In genomic region chr6:35332074-35332887, GRCh38 we compare ENCODE assay signal across 8 cellular contexts. TPM values are rescaled to one million over a fixed set of nuclear protein-coding genes. Genes with fewer than 3 reads are reported as not detected.
DNase-seq lines count a peak whose midpoint lies in the region; TF ChIP-seq lines count a peak whose summit lies in the region.
"Not testable (repeated sequence)": the region's sequence is repeated elsewhere in the genome, so short reads cannot be mapped to it uniquely, and the experiment has no call there.

No MANE protein-coding gene starts in this region.

- H3K27ac ChIP-seq in osteoblast (ENCODE audit: low read depth, low read length); stomach: not testable (repeated sequence)

- peak; percentile 37 for TF ChIP-seq CTCF in epithelial cell of proximal tubule (conservative IDR thresholded peaks at IDR 0.05; ENCODE audit: low read depth, low read length)
- TF ChIP-seq CTCF in osteoblast (IDR thresholded peaks at IDR 0.05; ENCODE audit: extremely low read depth, low read depth, low read length) = peak; percentile 11
- peak in 2 of 7 experiments; percentile 15 to 17 for TF ChIP-seq CTCF in stomach (IDR thresholded peaks at IDR 0.05)

- not testable (repeated sequence) for TF ChIP-seq EP300 in stomach (IDR thresholded peaks at IDR 0.05)

- TF ChIP-seq POLR2A in stomach (IDR thresholded peaks at IDR 0.05) = not testable (repeated sequence)

- H3K4me2 ChIP-seq in osteoblast (ENCODE audit: insufficient read depth, low read length) = not testable (repeated sequence)

- H4K20me1 ChIP-seq in osteoblast (ENCODE audit: insufficient read depth, low read length) = not testable (repeated sequence)

- not testable (repeated sequence) for H3K27ac Mint-ChIP-seq in activated T-helper 2 cell treated with anti-CD3 and anti-CD28 coated beads, Interferon-gamma antibody, Interleukin-2, Interleukin-4, amounts not matched to agents 10 μg/mL and 5 μg/mL and 100 μg/mL, durations not matched to agents 14 hours and 24 hours and 36 hours

- not testable (repeated sequence) for H3K4me1 ChIP-seq in osteoblast (ENCODE audit: insufficient read depth, low read length); stomach

- not testable (repeated sequence) for H3K4me3 Mint-ChIP-seq in activated T-helper 2 cell treated with anti-CD3 and anti-CD28 coated beads, Interferon-gamma antibody, Interleukin-2, Interleukin-4, amounts not matched to agents 10 μg/mL and 5 μg/mL and 100 μg/mL, durations not matched to agents 14 hours and 24 hours and 36 hours (ENCODE audit: low read depth)

- not testable (repeated sequence) for H3K9me3 ChIP-seq in osteoblast (ENCODE audit: low read depth, low read length); stomach

- peaks cover 30% of the 10 kb centered on the region for H3K4me1 Mint-ChIP-seq in activated T-helper 2 cell treated with anti-CD3 and anti-CD28 coated beads, Interferon-gamma antibody, Interleukin-2, Interleukin-4, amounts not matched to agents 10 μg/mL and 5 μg/mL and 100 μg/mL, durations not matched to agents 14 hours and 24 hours and 36 hours (ENCODE audit: low read depth)

- not testable (repeated sequence) for H3K27me3 Mint-ChIP-seq in activated T-helper 2 cell treated with anti-CD3 and anti-CD28 coated beads, Interferon-gamma antibody, Interleukin-2, Interleukin-4, amounts not matched to agents 10 μg/mL and 5 μg/mL and 100 μg/mL, durations not matched to agents 14 hours and 24 hours and 36 hours (ENCODE audit: low read depth)

- not testable (repeated sequence) for H2AFZ ChIP-seq in osteoblast (ENCODE audit: low read length)

- 47 to 57% (median 54%) methylated on average over 6 to 9 of the region's 9 CpGs for WGBS in stomach, 5 donors

- H3K9me3 Mint-ChIP-seq in activated T-helper 2 cell treated with anti-CD3 and anti-CD28 coated beads, Interferon-gamma antibody, Interleukin-2, Interleukin-4, amounts not matched to agents 10 μg/mL and 5 μg/mL and 100 μg/mL, durations not matched to agents 14 hours and 24 hours and 36 hours = peaks cover 27% of the 10 kb centered on the region

- not testable (repeated sequence) for H3K79me2 ChIP-seq in osteoblast (ENCODE audit: insufficient read depth, low read length)

- not testable (repeated sequence) for H3K36me3 ChIP-seq in osteoblast (ENCODE audit: insufficient read depth, low read length); stomach

- intact Hi-C loops in activated T-helper 2 cell treated with anti-CD3 and anti-CD28 coated beads, Interferon-gamma antibody, Interleukin-2, Interleukin-4, amounts not matched to agents 10 μg/mL and 5 μg/mL and 100 μg/mL, durations not matched to agents 14 hours and 24 hours and 36 hours (cut with micrococcal nuclease); stomach (cut with DNase I; ENCODE audit: low total_unique reads): not testable (repeated sequence)

- not testable (repeated sequence) for H3K27me3 ChIP-seq in osteoblast (ENCODE audit: insufficient read depth, low read length); stomach

- DNase-seq in Daoy (ENCODE audit: low read depth) = peak; percentile 66
- peak; percentile 46 for DNase-seq in NCI-H1048 (lab: John Stamatoyannopoulos, UW)
- peak; percentile 73 for DNase-seq in NCI-H748 treated with DMSO at 0.1 percent for 48 hours (lab: John Stamatoyannopoulos, UW)
- DNase-seq in UCSD-AML1 (lab: John Stamatoyannopoulos, UW; ENCODE audit: unreplicated experiment) = peak; percentile 26
- DNase-seq in activated T-helper 2 cell treated with anti-CD3 and anti-CD28 coated beads, Interferon-gamma antibody, Interleukin-2, Interleukin-4, amounts not matched to agents 10 μg/mL and 5 μg/mL and 100 μg/mL, durations not matched to agents 14 hours and 24 hours and 36 hours (ENCODE audit: low spot score) = peak; percentile 44
- DNase-seq in epithelial cell of proximal tubule (ENCODE audit: low read depth); osteoblast (ENCODE audit: insufficient read length, low spot score, missing footprints): not testable (repeated sequence)
- DNase-seq in stomach = peak; percentile 92

- not testable (repeated sequence) for H3K4me3 ChIP-seq in epithelial cell of proximal tubule (ENCODE audit: low read depth, low read length); osteoblast (ENCODE audit: insufficient read depth, low read length); stomach

- peaks cover 51% of the 10 kb centered on the region for H3K36me3 Mint-ChIP-seq in activated T-helper 2 cell treated with anti-CD3 and anti-CD28 coated beads, Interferon-gamma antibody, Interleukin-2, Interleukin-4, amounts not matched to agents 10 μg/mL and 5 μg/mL and 100 μg/mL, durations not matched to agents 14 hours and 24 hours and 36 hours (ENCODE audit: low read depth)

RNA-seq across cellular contexts. Expression of gene PPARD, which starts 10.1 kb away (rescaled TPM):
- 2.9 and 5.6 TPM in 2 replicates for total RNA-seq in Daoy (2014; rRNA removed; shearing (Covaris generic))
- 27.1 and 29.1 TPM in 2 replicates for total RNA-seq in activated T-helper 2 cell treated with anti-CD3 and anti-CD28 coated beads, Interferon-gamma antibody, Interleukin-2, Interleukin-4, amounts not matched to agents 10 μg/mL and 5 μg/mL and 100 μg/mL, durations not matched to agents 14 hours and 24 hours and 36 hours
- total RNA-seq in epithelial cell of proximal tubule (8.2 and 10.8 TPM in 2 replicates), osteoblast (12.3 and 13.3 TPM in 2 replicates), stomach (10 to 100 TPM in 3 of 5 donors, 1 to 10 TPM in 2; 2.6 to 34.6 (median 10.5) TPM)
- polyA plus RNA-seq in stomach = 10 to 100 TPM; 13.8 to 33.1 (median 22.0) TPM

RNA-seq across cellular contexts. Expression of gene DEF6, which starts 34.7 kb away (rescaled TPM):
- 20.0 and 23.6 TPM in 2 replicates for total RNA-seq in Daoy (2014; rRNA removed; shearing (Covaris generic))
- 120 and 121 TPM in 2 replicates for total RNA-seq in activated T-helper 2 cell treated with anti-CD3 and anti-CD28 coated beads, Interferon-gamma antibody, Interleukin-2, Interleukin-4, amounts not matched to agents 10 μg/mL and 5 μg/mL and 100 μg/mL, durations not matched to agents 14 hours and 24 hours and 36 hours
- 4.2 and 6.0 TPM in 2 replicates for total RNA-seq in epithelial cell of proximal tubule
- total RNA-seq in osteoblast = 0.29 and 0.72 TPM in 2 replicates
- 10 to 100 TPM in 4 of 5 donors, 1 to 10 TPM in 1; 4.9 to 35.3 (median 14.9) TPM for total RNA-seq in stomach
- 10 to 100 TPM; 15.2 to 32.8 (median 17.7) TPM for polyA plus RNA-seq in stomach
